In the genomic region with DNA sequence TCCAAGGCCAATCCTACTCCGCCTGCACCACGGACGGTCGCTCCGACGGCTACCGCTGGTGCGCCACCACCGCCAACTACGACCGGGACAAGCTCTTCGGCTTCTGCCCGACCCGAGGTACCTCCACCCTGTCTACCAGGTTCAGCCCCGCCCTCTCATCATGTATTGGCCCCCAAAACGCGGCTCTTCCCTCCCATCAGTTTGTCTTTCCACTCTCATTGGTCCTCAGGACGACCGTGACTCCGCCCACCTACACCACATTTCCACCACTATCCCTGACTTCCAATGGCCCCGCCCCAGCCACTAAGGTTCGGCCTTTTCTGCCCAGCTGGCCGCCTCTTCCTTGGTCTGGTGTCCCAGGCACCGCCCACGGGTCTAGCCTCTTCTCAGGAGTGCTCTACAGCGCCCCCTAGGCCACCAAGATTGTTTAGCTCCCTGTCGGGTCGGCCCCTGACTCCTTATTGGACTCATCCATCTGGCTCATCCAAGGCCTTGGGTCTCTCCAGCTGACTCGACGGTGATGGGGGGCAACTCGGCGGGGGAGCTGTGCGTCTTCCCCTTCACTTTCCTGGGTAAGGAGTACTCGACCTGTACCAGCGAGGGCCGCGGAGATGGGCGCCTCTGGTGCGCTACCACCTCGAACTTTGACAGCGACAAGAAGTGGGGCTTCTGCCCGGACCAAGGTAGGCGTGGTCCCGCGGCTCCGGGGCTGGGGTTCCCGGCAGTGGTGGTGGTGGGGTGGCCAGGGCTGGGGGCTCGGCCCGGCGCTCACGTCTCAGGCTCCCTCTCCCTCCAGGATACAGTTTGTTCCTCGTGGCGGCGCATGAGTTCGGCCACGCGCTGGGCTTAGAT, we compare ENCODE assay signal across 8 cellular contexts. TPM values are rescaled to one million over a fixed set of nuclear protein-coding genes. Genes with fewer than 3 reads are reported as not detected.
DNase-seq lines count a peak whose midpoint lies in the region; ATAC-seq, FAIRE-seq and TF ChIP-seq lines count a peak whose summit lies in the region.

No MANE protein-coding gene starts in this region.

- no peak overlapping the region for H2AFZ ChIP-seq in mesenchymal stem cell (ENCODE audit: low read depth, low read length)

- H3K23ac ChIP-seq in mesendoderm (ENCODE audit: low read length): no peak overlapping the region
- H3K23ac ChIP-seq in mesenchymal stem cell (ENCODE audit: low read length in 2 of 2): no peak overlapping the region

- no peak overlapping the region for H3K4me3 ChIP-seq in mesendoderm (ENCODE audit: low read length)
- H3K4me3 ChIP-seq in mesenchymal stem cell (ENCODE audit: insufficient read depth in 1 of 2, low read depth in 1 of 2, low read length in 2 of 2): no peak overlapping the region

- H3K4me3 Mint-ChIP-seq in activated CD4-positive, alpha-beta T cell treated with anti-CD3 and anti-CD28 coated beads, Interleukin-2, amount 10 ng/mL, durations not matched to agents 24 days and 14 days: peak overlapping the region; percentile 84
- no peak overlapping the region for H3K4me3 Mint-ChIP-seq in chondrocyte (ENCODE audit: unreplicated experiment)

- no peak for FAIRE-seq in RCC 7860 (lab: Jason Lieb, UNC)

- H3K36me3 Mint-ChIP-seq in activated CD4-positive, alpha-beta T cell treated with anti-CD3 and anti-CD28 coated beads, Interleukin-2, amount 10 ng/mL, durations not matched to agents 24 days and 14 days (ENCODE audit: low read depth): peaks cover 2% of the 10 kb centered on the region
- H3K36me3 Mint-ChIP-seq in chondrocyte (ENCODE audit: low read depth): no peaks in the 10 kb centered on the region

- no peak overlapping the region for H4K8ac ChIP-seq in mesendoderm (ENCODE audit: low read depth, low read length)
- H4K8ac ChIP-seq in mesenchymal stem cell (ENCODE audit: low read length): no peak overlapping the region

- H4K5ac ChIP-seq in mesendoderm (ENCODE audit: low read length): no peak overlapping the region

- H3K36me3 ChIP-seq in mesendoderm (ENCODE audit: control insufficient read depth, insufficient read depth, low read length) (no peaks in the 10 kb centered on the region), mesenchymal stem cell (ENCODE audit: control insufficient read depth in 1 of 2, insufficient read depth in 2 of 2, low read depth in 1 of 2, low read length in 2 of 2) (no peaks in the 10 kb centered on the region)

- H3K27me3 Mint-ChIP-seq in activated CD4-positive, alpha-beta T cell treated with anti-CD3 and anti-CD28 coated beads, Interleukin-2, amount 10 ng/mL, durations not matched to agents 24 days and 14 days: peaks cover 60% of the 10 kb centered on the region
- H3K27me3 Mint-ChIP-seq in chondrocyte (ENCODE audit: low read depth): peaks cover 47% of the 10 kb centered on the region

- H3K4me1 Mint-ChIP-seq in activated CD4-positive, alpha-beta T cell treated with anti-CD3 and anti-CD28 coated beads, Interleukin-2, amount 10 ng/mL, durations not matched to agents 24 days and 14 days: peaks cover 59% of the 10 kb centered on the region
- H3K4me1 Mint-ChIP-seq in chondrocyte (ENCODE audit: low read depth): peaks cover 3% of the 10 kb centered on the region

- no peak overlapping the region for H3K4ac ChIP-seq in mesendoderm (ENCODE audit: low read depth, low read length)
- no peak overlapping the region for H3K4ac ChIP-seq in mesenchymal stem cell (ENCODE audit: low read depth in 1 of 2, low read length in 2 of 2)

- H3K27me3 ChIP-seq in mesendoderm (ENCODE audit: insufficient read depth, low read length, poor library complexity) (no peaks in the 10 kb centered on the region), mesenchymal stem cell (ENCODE audit: control insufficient read depth in 1 of 2, insufficient read depth in 1 of 2, low read length in 2 of 2) (peaks cover 35 to 90% of the 10 kb centered on the region in 2 experiments)

- H3K9me3 Mint-ChIP-seq in activated CD4-positive, alpha-beta T cell treated with anti-CD3 and anti-CD28 coated beads, Interleukin-2, amount 10 ng/mL, durations not matched to agents 24 days and 14 days: no peaks in the 10 kb centered on the region
- no peaks in the 10 kb centered on the region for H3K9me3 Mint-ChIP-seq in chondrocyte (ENCODE audit: low read depth)

- intact Hi-C loops in activated CD4-positive, alpha-beta T cell treated with anti-CD3 and anti-CD28 coated beads, Interleukin-2, amount 10 ng/mL, durations not matched to agents 24 days and 14 days (cut with micrococcal nuclease): no loop called here

- H2BK12ac ChIP-seq in mesenchymal stem cell (ENCODE audit: low read length in 2 of 2): no peak overlapping the region

- H3K4me1 ChIP-seq in mesendoderm (ENCODE audit: control insufficient read depth, low read depth, low read length): peaks cover 12% of the 10 kb centered on the region
- peaks cover 6% of the 10 kb centered on the region for H3K4me1 ChIP-seq in mesenchymal stem cell (ENCODE audit: control insufficient read depth, insufficient read depth, low read depth, low read length)

- no peaks in the 10 kb centered on the region for H3K79me1 ChIP-seq in mesendoderm (ENCODE audit: low read length)
- H3K79me1 ChIP-seq in mesenchymal stem cell (replicated peaks; ENCODE audit: low read length, poor library complexity, severe bottlenecking): no peaks in the 10 kb centered on the region

- no peaks in the 10 kb centered on the region for H3K9me3 ChIP-seq in mesenchymal stem cell (ENCODE audit: control insufficient read depth, low read length)

- no peak for ATAC-seq in GM18520 (IDR thresholded peaks at IDR 0.05; ENCODE audit: unreplicated experiment)

- no peak overlapping the region for H3K14ac ChIP-seq in mesenchymal stem cell (ENCODE audit: low read length in 2 of 2)

- H3K79me2 ChIP-seq in mesendoderm (ENCODE audit: control insufficient read depth, insufficient read depth, low read length): no peaks in the 10 kb centered on the region

- H2BK120ac ChIP-seq in mesendoderm (ENCODE audit: low read depth, low read length) (no peak overlapping the region), mesenchymal stem cell (ENCODE audit: low read depth, low read length) (no peak overlapping the region)

- peak; percentile 52 for TF ChIP-seq CTCF in chondrocyte (IDR thresholded peaks at IDR 0.05)

- H2BK15ac ChIP-seq in mesendoderm (replicated peaks; ENCODE audit: low read depth) (no peak overlapping the region), mesenchymal stem cell (ENCODE audit: low read depth, poor library complexity, severe bottlenecking) (no peak overlapping the region)

- no peak overlapping the region for H4K91ac ChIP-seq in mesenchymal stem cell (ENCODE audit: low read length)

- H3K27ac ChIP-seq in mesendoderm (ENCODE audit: low read depth, low read length) (no peak overlapping the region), mesenchymal stem cell (ENCODE audit: low read length, poor library complexity, severe bottlenecking) (no peak overlapping the region)

- H3K56ac ChIP-seq in mesendoderm (ENCODE audit: low read length): peak overlapping the region; percentile 79

- H3K4me2 ChIP-seq in mesendoderm (ENCODE audit: low read length) (peak overlapping the region; percentile 36), mesenchymal stem cell (ENCODE audit: low read length, poor library complexity, severe bottlenecking) (no peak overlapping the region)

- H2BK5ac ChIP-seq in mesendoderm (ENCODE audit: low read length): no peak overlapping the region
- no peak overlapping the region for H2BK5ac ChIP-seq in mesenchymal stem cell (ENCODE audit: low read depth, low read length, poor library complexity, severe bottlenecking)

- WGBS in mesendoderm (ENCODE audit: extremely low coverage, insufficient coverage, low lambda C conversion rate): no CpG with 5 or more reads among the region's 57 CpGs
- 90% methylated on average over 57 of the region's 57 CpGs for WGBS in mesenchymal stem cell

- H2AK5ac ChIP-seq in mesendoderm (ENCODE audit: low read length) (no peak overlapping the region), mesenchymal stem cell (ENCODE audit: low read length, severe bottlenecking) (no peak overlapping the region)

- peak; percentile 80 for DNase-seq in activated CD4-positive, alpha-beta T cell treated with anti-CD3 and anti-CD28 coated beads, Interleukin-2, amount 10 ng/mL, durations not matched to agents 24 days and 14 days
- no peak for DNase-seq in activated CD4-positive, alpha-beta T cell treated with anti-CD3 and anti-CD28 coated beads, Interleukin-2, amount 50 U/mL, for 4 hours
- peak; percentile 67 for DNase-seq in RPMI8226
- no peak for DNase-seq in chondrocyte (ENCODE audit: low spot score)
- peak; percentile 95 for DNase-seq in mesendoderm
- DNase-seq in mesenchymal stem cell: no peak
- no peak for DNase-seq in RCC 7860 (ENCODE audit: low spot score)

- H3K18ac ChIP-seq in mesendoderm (ENCODE audit: low read length) (no peak overlapping the region), mesenchymal stem cell (ENCODE audit: low read depth in 1 of 2, low read length in 2 of 2) (no peak overlapping the region)

- H3K27ac Mint-ChIP-seq in activated CD4-positive, alpha-beta T cell treated with anti-CD3 and anti-CD28 coated beads, Interleukin-2, amount 10 ng/mL, durations not matched to agents 24 days and 14 days: peak overlapping the region; percentile 68
- no peak overlapping the region for H3K27ac Mint-ChIP-seq in chondrocyte (ENCODE audit: unreplicated experiment)

- peak overlapping the region; percentile 57 for H3K9ac ChIP-seq in mesendoderm (ENCODE audit: low read length)
- no peak overlapping the region for H3K9ac ChIP-seq in mesenchymal stem cell (ENCODE audit: low read length)

RNA-seq across cellular contexts. Expression of a gene that starts 3.1 kb away (rescaled TPM):
- 0.19 and 0.28 TPM in 2 replicates for total RNA-seq in activated CD4-positive, alpha-beta T cell treated with anti-CD3 and anti-CD28 coated beads, Interleukin-2, amount 10 ng/mL, durations not matched to agents 24 days and 14 days
- 2.1 to 2.2 TPM in 2 of 3 replicates, not detected in the other for total RNA-seq in chondrocyte
- 6.3 TPM for polyA plus RNA-seq in mesendoderm (2013, experiment 1 of 2)
- polyA plus RNA-seq in mesendoderm (2013, experiment 2 of 2): 6.2 TPM
- not detected for polyA plus RNA-seq in mesenchymal stem cell (2013, experiment 1 of 2)
- not detected for polyA plus RNA-seq in mesenchymal stem cell (2013, experiment 2 of 2)

RNA-seq across cellular contexts. Expression of a gene that starts 17.2 kb away (rescaled TPM):
- total RNA-seq in activated CD4-positive, alpha-beta T cell treated with anti-CD3 and anti-CD28 coated beads, Interleukin-2, amount 10 ng/mL, durations not matched to agents 24 days and 14 days: not detected in 2 replicates
- 0.89 to 2.1 TPM (median 1.9 TPM) in 3 replicates for total RNA-seq in chondrocyte
- 20.5 TPM for polyA plus RNA-seq in mesendoderm (2013, experiment 1 of 2)
- polyA plus RNA-seq in mesendoderm (2013, experiment 2 of 2): 21.4 TPM
- polyA plus RNA-seq in mesenchymal stem cell (2013, experiment 1 of 2): 8.0 TPM
- polyA plus RNA-seq in mesenchymal stem cell (2013, experiment 2 of 2): 8.4 TPM

RNA-seq across cellular contexts. Expression of a gene that starts 39.9 kb away (rescaled TPM):
- total RNA-seq in activated CD4-positive, alpha-beta T cell treated with anti-CD3 and anti-CD28 coated beads, Interleukin-2, amount 10 ng/mL, durations not matched to agents 24 days and 14 days: 37.5 and 39.5 TPM in 2 replicates
- 14.2 to 18.3 TPM (median 14.6 TPM) in 3 replicates for total RNA-seq in chondrocyte
- polyA plus RNA-seq in mesendoderm (2013, experiment 1 of 2): 10.9 TPM
- 10.4 TPM for polyA plus RNA-seq in mesendoderm (2013, experiment 2 of 2)
- 9.5 TPM for polyA plus RNA-seq in mesenchymal stem cell (2013, experiment 1 of 2)
- 9.3 TPM for polyA plus RNA-seq in mesenchymal stem cell (2013, experiment 2 of 2)

Comparison
In these comparisons a context has a peak if more than half of its experiments do, and no peak if none do; other contexts are left out.
1. DNase-seq: peak in activated CD4-positive, alpha-beta T cell treated with anti-CD3 and anti-CD28 coated beads, Interleukin-2, amount 10 ng/mL, durations not matched to agents 24 days and 14 days (single experiment), RPMI8226 (single experiment) and mesendoderm (single experiment); none in activated CD4-positive, alpha-beta T cell treated with anti-CD3 and anti-CD28 coated beads, Interleukin-2, amount 50 U/mL, for 4 hours (0 of 2), chondrocyte (single experiment), mesenchymal stem cell (single experiment) and RCC 7860 (single experiment).